In the genomic region with DNA sequence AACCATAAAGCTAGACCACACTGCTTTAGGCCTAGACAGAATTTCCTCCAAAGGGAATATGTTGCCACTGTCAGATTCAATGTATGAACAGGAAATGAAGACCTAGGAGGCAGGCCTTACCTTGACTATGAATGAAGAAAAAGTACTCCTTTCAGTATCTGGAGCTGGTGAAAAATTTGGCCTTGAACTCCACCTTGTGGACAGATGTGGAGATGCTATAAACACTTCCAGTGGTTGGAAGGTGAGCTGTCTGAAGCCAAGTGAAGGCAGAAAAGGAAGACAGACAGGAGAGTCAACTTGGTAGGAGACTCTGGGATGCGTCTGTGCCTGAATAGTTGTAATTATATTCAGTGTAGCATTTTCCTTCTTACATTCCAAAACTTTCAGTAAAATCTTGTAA, we compare ENCODE assay signal across 8 cellular contexts. TPM values are rescaled to one million over a fixed set of nuclear protein-coding genes. Genes with fewer than 3 reads are reported as not detected.
DNase-seq lines count a peak whose midpoint lies in the region; ATAC-seq and TF ChIP-seq lines count a peak whose summit lies in the region.

No MANE protein-coding gene starts in this region.

- no peaks in the 10 kb centered on the region for H3K9me3 Mint-ChIP-seq in activated T-cell treated with anti-CD3 and anti-CD28 coated beads, Interleukin-2, amount 50 U/mL, for 24 hours
- no peaks in the 10 kb centered on the region for H3K9me3 Mint-ChIP-seq in stimulated activated effector memory CD8-positive, alpha-beta T cell treated with anti-CD3 and anti-CD28 coated beads, Interleukin-12 subunit alpha, Interleukin-12 subunit beta, amount 100 ng/mL, for 72 hours

- no peak overlapping the region for H3K27ac ChIP-seq in Peyer's patch

- peaks cover 11% of the 10 kb centered on the region for H3K27me3 Mint-ChIP-seq in activated T-cell treated with anti-CD3 and anti-CD28 coated beads, Interleukin-2, amount 50 U/mL, for 24 hours

- H3K36me3 ChIP-seq in Peyer's patch = no peaks in the 10 kb centered on the region

- H3K36me3 Mint-ChIP-seq in activated T-cell treated with anti-CD3 and anti-CD28 coated beads, Interleukin-2, amount 50 U/mL, for 24 hours (ENCODE audit: low read depth) = peaks cover 20% of the 10 kb centered on the region
- H3K36me3 Mint-ChIP-seq in stimulated activated effector memory CD8-positive, alpha-beta T cell treated with anti-CD3 and anti-CD28 coated beads, Interleukin-12 subunit alpha, Interleukin-12 subunit beta, amount 100 ng/mL, for 72 hours = peaks cover under 1% of the 10 kb centered on the region

- ATAC-seq in GM21529 (IDR thresholded peaks at IDR 0.05; ENCODE audit: unreplicated experiment) = peak; percentile 94
- ATAC-seq in stimulated activated effector memory CD8-positive, alpha-beta T cell treated with anti-CD3 and anti-CD28 coated beads, Interleukin-12 subunit alpha, Interleukin-12 subunit beta, amount 100 ng/mL, for 72 hours = peak; percentile 72

- TF ChIP-seq POLR2A in Peyer's patch (IDR thresholded peaks at IDR 0.05) = no peak

- no peak overlapping the region for H3K4me3 Mint-ChIP-seq in activated T-cell treated with anti-CD3 and anti-CD28 coated beads, Interleukin-2, amount 50 U/mL, for 24 hours
- H3K4me3 Mint-ChIP-seq in stimulated activated effector memory CD8-positive, alpha-beta T cell treated with anti-CD3 and anti-CD28 coated beads, Interleukin-12 subunit alpha, Interleukin-12 subunit beta, amount 100 ng/mL, for 72 hours = no peak overlapping the region

- DNase-seq in activated T-cell treated with anti-CD3 and anti-CD28 coated beads for 1 hour (ENCODE audit: low read depth) = peak; percentile 2
- no peak for DNase-seq in activated T-cell treated with anti-CD3 and anti-CD28 coated beads, Interleukin-2, amount 50 U/mL, for 24 hours
- DNase-seq in HT-29 (ENCODE audit: low spot score) = peak; percentile 82
- DNase-seq in Peyer's patch = peak in 1 of 3 donors; percentile 73
- peak; percentile 66 for DNase-seq in astrocyte of the hippocampus (ENCODE audit: low read depth, low spot score)
- peak; percentile 43 for DNase-seq in iris pigment epithelial cell (ENCODE audit: low read depth)
- DNase-seq in stimulated activated effector memory CD8-positive, alpha-beta T cell treated with anti-CD3 and anti-CD28 coated beads, Interleukin-12 subunit alpha, Interleukin-12 subunit beta, amount 100 ng/mL, for 72 hours (ENCODE audit: low spot score in 2 of 2) = peak in 1 of 2 donors; percentile 49

- no peaks in the 10 kb centered on the region for H3K4me1 ChIP-seq in Peyer's patch

- H3K27ac Mint-ChIP-seq in activated T-cell treated with anti-CD3 and anti-CD28 coated beads, Interleukin-2, amount 50 U/mL, for 24 hours = no peak overlapping the region
- H3K27ac Mint-ChIP-seq in stimulated activated effector memory CD8-positive, alpha-beta T cell treated with anti-CD3 and anti-CD28 coated beads, Interleukin-12 subunit alpha, Interleukin-12 subunit beta, amount 100 ng/mL, for 72 hours = no peak overlapping the region

- H3K27me3 ChIP-seq in Peyer's patch = no peaks in the 10 kb centered on the region

- H3K4me1 Mint-ChIP-seq in activated T-cell treated with anti-CD3 and anti-CD28 coated beads, Interleukin-2, amount 50 U/mL, for 24 hours (ENCODE audit: low read depth) = peaks cover 2% of the 10 kb centered on the region
- no peaks in the 10 kb centered on the region for H3K4me1 Mint-ChIP-seq in stimulated activated effector memory CD8-positive, alpha-beta T cell treated with anti-CD3 and anti-CD28 coated beads, Interleukin-12 subunit alpha, Interleukin-12 subunit beta, amount 100 ng/mL, for 72 hours

- no peaks in the 10 kb centered on the region for H3K9me3 ChIP-seq in Peyer's patch

- no peak overlapping the region for H3K4me3 ChIP-seq in Peyer's patch

- peak; percentile 28 to 61 (median 50) for TF ChIP-seq CTCF in Peyer's patch (IDR thresholded peaks at IDR 0.05)

RNA-seq across cellular contexts. Expression of gene SPIN3, which starts 17.2 kb away (rescaled TPM):
- 19.2 and 19.4 TPM in 2 replicates for total RNA-seq in HT-29 (2014; rRNA removed; shearing (Covaris generic))
- total RNA-seq in Peyer's patch = 10 to 100 TPM in 3 of 4 donors, 1 to 10 TPM in 1; 5.3 to 22.3 (median 12.4) TPM
